ENCODE assay signal across 9 cellular contexts in the genomic region with DNA sequence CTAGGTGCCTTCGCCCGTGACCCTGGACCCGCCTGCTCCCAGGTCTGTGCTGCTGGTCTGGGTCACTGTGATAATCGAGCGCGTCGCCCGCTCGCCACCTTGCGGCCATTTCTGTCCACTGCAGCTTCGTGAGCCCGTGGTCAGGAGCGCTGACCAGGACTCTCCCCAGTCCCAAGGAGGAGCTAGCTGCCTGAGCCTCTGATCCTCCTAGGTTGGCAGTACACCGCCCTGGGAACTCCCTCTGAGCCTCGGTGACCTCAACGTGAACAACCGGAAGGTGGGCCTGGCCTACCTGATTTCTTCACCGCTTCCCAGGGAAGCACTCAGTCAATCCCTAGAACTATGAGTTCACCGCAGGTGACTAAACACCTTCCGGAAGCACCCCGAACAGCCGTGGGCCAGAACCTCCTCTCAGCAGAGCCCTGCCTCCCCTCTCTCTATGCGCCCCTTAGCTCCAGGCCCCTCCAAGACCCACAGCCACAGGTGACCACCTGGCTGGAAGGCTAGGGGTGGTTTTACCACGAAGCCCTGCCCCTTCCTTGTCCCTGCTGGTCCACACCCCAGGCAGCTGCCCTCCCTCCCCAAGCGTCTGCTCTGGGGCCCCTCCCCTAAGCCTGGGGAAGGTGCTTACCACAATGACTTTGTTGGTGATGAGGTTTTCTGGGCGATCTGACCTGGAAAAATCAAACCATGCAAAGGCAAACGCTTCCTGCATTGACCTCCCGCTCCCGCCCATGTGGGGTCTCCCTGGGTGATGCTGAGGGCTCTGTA. TPM values are rescaled to one million over a fixed set of nuclear protein-coding genes. Genes with fewer than 3 reads are reported as not detected.
DNase-seq lines count a peak whose midpoint lies in the region; ATAC-seq, FAIRE-seq and TF ChIP-seq lines count a peak whose summit lies in the region.
"Had no signal": no experiment of that assay in that cellular context is flagged by ENCODE, and none has a peak within 500 bp of the region (broad histone marks: within the 10 kb centered on the region; RNA-seq: fewer than 3 reads in every experiment).

No MANE protein-coding gene starts in this region.

- POLR2A ChIA-PET in Panc1 (lab: Charles Lee) = interaction anchor here (0.6 kb wide), 1 partner anchor 709 kb away, joined by 3 read pairs; no protein-coding TSS in a partner anchor

- no peaks in the 10 kb centered on the region for H3K4me1 ChIP-seq in Panc1 (ENCODE audit: control insufficient read depth, insufficient read depth, low read length)

- intact Hi-C loops in Panc1 (cut with micrococcal nuclease; ENCODE audit: unreplicated experiment) = no loop called here

- CTCF ChIA-PET in Panc1 (lab: Charles Lee) = interaction anchor here (0.5 to 2.0 kb wide), 15 partner anchors 12 to 127 kb away, joined by 3 to 8 read pairs (median 4); no protein-coding TSS in a partner anchor

- no TSS peak for BruUV-seq in Panc1 (replicated peaks; lab: Mats Ljungman, UMichigan)

- in situ Hi-C loops in Panc1 (cut with HindIII; ENCODE audit: low pct_unique_long_range_greater_than_20kb, low sequenced_read_pairs) = no loop called here

- ATAC-seq in Panc1 = peak; percentile 92
- ATAC-seq in HG02798 (IDR thresholded peaks at IDR 0.05; ENCODE audit: poor library complexity, unreplicated experiment) = no peak

- H3K36me3 ChIP-seq in Panc1 (ENCODE audit: control insufficient read depth, insufficient read depth, low read length) = no peaks in the 10 kb centered on the region

- no peaks in the 10 kb centered on the region for H3K9me3 ChIP-seq in Panc1 (ENCODE audit: control insufficient read depth, insufficient read depth, low read depth, low read length)

- FAIRE-seq in urothelium cell line (lab: Jason Lieb, UNC) = peak; percentile 37

- no peak overlapping the region for H3K27ac ChIP-seq in Panc1 (ENCODE audit: low read length)

- H3K4me3 ChIP-seq in AG10803 (ENCODE audit: low read length) (no peak overlapping the region), Panc1 (ENCODE audit: low read depth in 2 of 2, low read length in 2 of 2) (0 out of 4 replicates have a peak overlapping the region, but pooled peaks of 1 of the 2 experiments have one; percentile 1)

- no peaks in the 10 kb centered on the region for H3K27me3 ChIP-seq in Panc1 (ENCODE audit: control insufficient read depth, insufficient read depth, low read length)

- DNase-seq in AG10803 (ENCODE audit: low read depth) (peak; percentile 40), GM19240 (ENCODE audit: insufficient read length, low spot score) (peak; percentile 58), Panc1 (ENCODE audit: low read depth, low spot score) (peak; percentile 48), foreskin melanocyte (peak; percentile 44), nucleus accumbens (lab: John Stamatoyannopoulos, UW) (peak in 34 of 56 donors; percentile 4 to 64 (median 27)), urothelium cell line (ENCODE audit: low spot score) (peak; percentile 84)
- peak; percentile 81 for DNase-seq in activated effector memory CD4-positive, alpha-beta T cell treated with anti-CD3 and anti-CD28 coated beads, Interleukin-2, amount 50 U/mL, for 16 hours

- TF ChIP-seq CTCF in AG10803 (conservative IDR thresholded peaks at IDR 0.05; ENCODE audit: low read length) (peak; percentile 78), Panc1 (IDR thresholded peaks at IDR 0.05) (peak; percentile 98)

RNA-seq across cellular contexts. Expression of gene PLA2G4D, which starts 9.7 kb away (rescaled TPM):
- total RNA-seq in Panc1 (2021; ENCODE audit: unreplicated experiment) = not detected
- polyA plus RNA-seq in Panc1 (2012; ENCODE audit: insufficient read length) = not detected
- total RNA-seq: mononuclear cell had no signal

Comparison
In these comparisons a context has a peak if more than half of its experiments do, and no peak if none do; other contexts are left out.
1. DNase-seq: peak in every context shown above with its lines; median percentile 84 in urothelium cell line; 81 in activated effector memory CD4-positive, alpha-beta T cell treated with anti-CD3 and anti-CD28 coated beads, Interleukin-2, amount 50 U/mL, for 16 hours; 58 in GM19240; 48 in Panc1; 44 in foreskin melanocyte; 40 in AG10803; 27 in nucleus accumbens.